ENCODE assay signal across 9 cellular contexts in the genomic region with DNA sequence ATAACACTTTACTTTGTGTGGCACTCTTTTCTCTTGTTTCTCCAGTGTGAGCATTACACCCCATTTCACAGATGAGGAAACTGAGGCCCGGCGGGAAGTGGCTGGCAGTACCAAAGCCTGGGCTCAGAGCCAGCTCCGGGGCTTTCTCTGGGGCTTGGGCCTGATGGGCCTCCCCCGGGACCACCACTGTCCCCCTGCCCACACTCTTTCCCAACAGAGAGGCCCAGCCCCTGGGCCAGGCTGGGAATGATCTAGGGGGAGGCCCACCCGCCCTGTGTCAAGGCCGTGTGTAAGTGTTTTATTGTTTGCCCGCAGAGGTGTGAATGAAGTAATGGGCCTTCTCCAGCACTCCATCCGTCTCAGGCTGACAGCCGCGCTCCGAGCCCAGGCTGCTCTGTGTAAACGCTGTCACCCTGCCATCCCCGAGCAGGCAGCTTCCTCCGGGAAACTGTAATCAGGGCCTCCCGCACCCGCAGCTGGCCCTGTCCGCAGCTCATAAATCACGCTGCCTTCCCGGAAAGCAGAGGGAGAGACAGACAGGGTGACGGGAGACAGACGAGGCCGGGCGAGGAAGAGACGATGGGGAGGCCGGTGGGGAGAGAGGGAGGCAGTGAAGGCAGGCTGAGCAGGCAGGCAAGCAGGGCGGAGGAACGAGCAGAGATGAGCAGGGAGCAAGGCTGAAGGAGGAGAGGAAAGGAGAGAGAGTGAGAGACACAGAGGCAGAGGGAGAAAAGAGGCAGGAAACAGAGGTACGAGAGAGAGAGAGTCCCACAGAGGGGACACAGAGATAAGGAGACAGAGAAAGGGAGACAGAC.
DNase-seq lines count a peak whose midpoint lies in the region; ATAC-seq, FAIRE-seq and TF ChIP-seq lines count a peak whose summit lies in the region.
"Had no signal": no experiment of that assay in that cellular context is flagged by ENCODE, and none has a peak within 500 bp of the region (broad histone marks: within the 10 kb centered on the region; RNA-seq: fewer than 3 reads in every experiment).

No MANE protein-coding gene starts in this region.

- ATAC-seq in activated CD4-positive, alpha-beta T cell treated with anti-CD3 and anti-CD28 coated beads for 36 hours, result no peak
- ATAC-seq in Panc1, result peak; percentile 49
- peak; percentile 27 to 53 for ATAC-seq in upper lobe of left lung (ENCODE audit: low FRiP score in 2 of 2)
- no peak for ATAC-seq in stimulated activated memory B cell treated with anti-CD40 and anti-IgM and Interleukin-4, amounts not matched to agents 10 μg/mL and 1 μg/mL and 100 μg/mL, for 72 hours

- peaks cover 3% of the 10 kb centered on the region for H3K4me1 Mint-ChIP-seq in activated CD4-positive, alpha-beta T cell treated with anti-CD3 and anti-CD28 coated beads for 36 hours
- peaks cover 7% of the 10 kb centered on the region for H3K4me1 Mint-ChIP-seq in stimulated activated memory B cell treated with anti-CD40 and anti-IgM and Interleukin-4, amounts not matched to agents 10 μg/mL and 1 μg/mL and 100 μg/mL, for 72 hours

- H2AFZ ChIP-seq in hepatocyte, result no peak overlapping the region

- H3K9me3 ChIP-seq in Panc1 (ENCODE audit: control insufficient read depth, insufficient read depth, low read depth, low read length) (no peaks in the 10 kb centered on the region), hepatocyte (ENCODE audit: low read depth) (no peaks in the 10 kb centered on the region), upper lobe of left lung (no peaks in the 10 kb centered on the region)

- H4K20me1 ChIP-seq in hepatocyte (ENCODE audit: insufficient read depth, poor library complexity, severe bottlenecking), result no peaks in the 10 kb centered on the region

- TF ChIP-seq POLR2A in upper lobe of left lung (IDR thresholded peaks at IDR 0.05), result no peak
- no peak for TF ChIP-seq POLR2A in GM12892 (IDR thresholded peaks at IDR 0.05; ENCODE audit: low read depth, low read length)

- peaks cover 50% of the 10 kb centered on the region for H3K27me3 Mint-ChIP-seq in activated CD4-positive, alpha-beta T cell treated with anti-CD3 and anti-CD28 coated beads for 36 hours
- H3K27me3 Mint-ChIP-seq in stimulated activated memory B cell treated with anti-CD40 and anti-IgM and Interleukin-4, amounts not matched to agents 10 μg/mL and 1 μg/mL and 100 μg/mL, for 72 hours, result peaks cover 53% of the 10 kb centered on the region

- TF ChIP-seq CTCF in Panc1 (IDR thresholded peaks at IDR 0.05), result no peak
- TF ChIP-seq CTCF in hepatocyte (IDR thresholded peaks at IDR 0.05; ENCODE audit: poor library complexity), result no peak
- no peak for TF ChIP-seq CTCF in upper lobe of left lung (IDR thresholded peaks at IDR 0.05)

- peak overlapping the region; percentile 50 for H3K4me2 ChIP-seq in hepatocyte

- H3K4me3 ChIP-seq in Panc1 (ENCODE audit: low read depth in 2 of 2, low read length in 2 of 2) (no peak overlapping the region), hepatocyte (no peak overlapping the region), upper lobe of left lung (no peak overlapping the region)

- no peak overlapping the region for H3K27ac ChIP-seq in Panc1 (ENCODE audit: low read length)
- H3K27ac ChIP-seq in hepatocyte, result no peak overlapping the region
- no peak overlapping the region for H3K27ac ChIP-seq in upper lobe of left lung
- H3K27ac ChIP-seq: HL-60 had no signal

- H3K9me3 Mint-ChIP-seq in activated CD4-positive, alpha-beta T cell treated with anti-CD3 and anti-CD28 coated beads for 36 hours (ENCODE audit: low read depth), result no peaks in the 10 kb centered on the region
- no peaks in the 10 kb centered on the region for H3K9me3 Mint-ChIP-seq in stimulated activated memory B cell treated with anti-CD40 and anti-IgM and Interleukin-4, amounts not matched to agents 10 μg/mL and 1 μg/mL and 100 μg/mL, for 72 hours

- no peaks in the 10 kb centered on the region for H3K36me3 Mint-ChIP-seq in activated CD4-positive, alpha-beta T cell treated with anti-CD3 and anti-CD28 coated beads for 36 hours (ENCODE audit: low read depth)
- H3K36me3 Mint-ChIP-seq in stimulated activated memory B cell treated with anti-CD40 and anti-IgM and Interleukin-4, amounts not matched to agents 10 μg/mL and 1 μg/mL and 100 μg/mL, for 72 hours, result no peaks in the 10 kb centered on the region

- 16% methylated on average over 26 of the region's 28 CpGs for WGBS in hepatocyte (ENCODE audit: low lambda C conversion rate, missing lambda C conversion rate)
- WGBS in upper lobe of left lung, 2 donors, result 17 to 23% methylated on average over 15 to 22 of the region's 28 CpGs

- no peak for FAIRE-seq in GM12892 (lab: Jason Lieb, UNC)

- POLR2A ChIA-PET in activated CD4-positive, alpha-beta T cell treated with anti-CD3 and anti-CD28 coated beads for 36 hours (lab: Charles Lee), result no interaction called here
- POLR2A ChIA-PET in Panc1 (lab: Charles Lee), result no interaction called here

- no TSS peak for BruUV-seq in Panc1 (replicated peaks; lab: Mats Ljungman, UMichigan)

- H3K36me3 ChIP-seq in Panc1 (ENCODE audit: control insufficient read depth, insufficient read depth, low read length) (no peaks in the 10 kb centered on the region), hepatocyte (replicated peaks; ENCODE audit: insufficient read depth, low read depth) (no peaks in the 10 kb centered on the region), upper lobe of left lung (no peaks in the 10 kb centered on the region)

- CTCF ChIA-PET in activated CD4-positive, alpha-beta T cell treated with anti-CD3 and anti-CD28 coated beads for 36 hours (lab: Charles Lee), result interaction anchor here (0.5 to 1.0 kb wide), 2 partner anchors 13 to 151 kb away, joined by 3 read pairs; no protein-coding TSS in a partner anchor
- CTCF ChIA-PET in Panc1 (lab: Charles Lee), result no interaction called here

- H3K4me3 Mint-ChIP-seq in activated CD4-positive, alpha-beta T cell treated with anti-CD3 and anti-CD28 coated beads for 36 hours, result no peak overlapping the region
- no peak overlapping the region for H3K4me3 Mint-ChIP-seq in stimulated activated memory B cell treated with anti-CD40 and anti-IgM and Interleukin-4, amounts not matched to agents 10 μg/mL and 1 μg/mL and 100 μg/mL, for 72 hours

- H3K4me1 ChIP-seq in Panc1 (ENCODE audit: control insufficient read depth, insufficient read depth, low read length), result no peaks in the 10 kb centered on the region
- peaks cover 9% of the 10 kb centered on the region for H3K4me1 ChIP-seq in hepatocyte (ENCODE audit: insufficient read depth)
- H3K4me1 ChIP-seq in upper lobe of left lung, result no peaks in the 10 kb centered on the region

- no peak overlapping the region for H3K27ac Mint-ChIP-seq in activated CD4-positive, alpha-beta T cell treated with anti-CD3 and anti-CD28 coated beads for 36 hours
- no peak overlapping the region for H3K27ac Mint-ChIP-seq in stimulated activated memory B cell treated with anti-CD40 and anti-IgM and Interleukin-4, amounts not matched to agents 10 μg/mL and 1 μg/mL and 100 μg/mL, for 72 hours

- H3K27me3 ChIP-seq in Panc1 (ENCODE audit: control insufficient read depth, insufficient read depth, low read length) (no peaks in the 10 kb centered on the region), hepatocyte (peaks cover 38% of the 10 kb centered on the region), upper lobe of left lung (peaks cover 0 to 2% (median 0%) of the 10 kb centered on the region in 4 donors)

- TF ChIP-seq EP300 in upper lobe of left lung (IDR thresholded peaks at IDR 0.05), result no peak

- H3K9me2 ChIP-seq in hepatocyte (replicated peaks; ENCODE audit: insufficient read depth), result no peaks in the 10 kb centered on the region

- in situ Hi-C loops in Panc1 (cut with HindIII; ENCODE audit: low pct_unique_long_range_greater_than_20kb, low sequenced_read_pairs), result no loop called here

- DNase-seq in activated CD4-positive, alpha-beta T cell treated with anti-CD3 and anti-CD28 coated beads for 36 hours, result peak; percentile 16
- DNase-seq in activated CD4-positive, alpha-beta T cell treated with anti-CD3 and anti-CD28 coated beads for 48 hours, result no peak
- no peak for DNase-seq in Panc1 (ENCODE audit: low read depth, low spot score)
- DNase-seq in hepatocyte (ENCODE audit: low spot score), result peak; percentile 81
- DNase-seq in upper lobe of left lung, result peak in 1 of 2 donors; percentile 68
- DNase-seq in GM12892 (ENCODE audit: insufficient read length), result no peak
- no peak for DNase-seq in NCI-H2107 treated with DMSO at 0.1 percent for 48 hours (lab: John Stamatoyannopoulos, UW; ENCODE audit: unreplicated experiment)

- intact Hi-C loops in activated CD4-positive, alpha-beta T cell treated with anti-CD3 and anti-CD28 coated beads for 36 hours (cut with DNase I, micrococcal nuclease), result no loop called here
- intact Hi-C loops in Panc1 (cut with micrococcal nuclease; ENCODE audit: unreplicated experiment), result no loop called here

- H3K79me2 ChIP-seq in hepatocyte, result no peaks in the 10 kb centered on the region

Comparison
In these comparisons a context has a peak if more than half of its experiments do, and no peak if none do; other contexts are left out.
1. DNase-seq: peak in activated CD4-positive, alpha-beta T cell treated with anti-CD3 and anti-CD28 coated beads for 36 hours (single experiment) and hepatocyte (single experiment); none in activated CD4-positive, alpha-beta T cell treated with anti-CD3 and anti-CD28 coated beads for 48 hours (single experiment), Panc1 (single experiment), GM12892 (single experiment) and NCI-H2107 treated with DMSO at 0.1 percent for 48 hours (single experiment).
2. ATAC-seq: peak in Panc1 (single experiment) and upper lobe of left lung (2 of 2); none in activated CD4-positive, alpha-beta T cell treated with anti-CD3 and anti-CD28 coated beads for 36 hours (single experiment) and stimulated activated memory B cell treated with anti-CD40 and anti-IgM and Interleukin-4, amounts not matched to agents 10 μg/mL and 1 μg/mL and 100 μg/mL, for 72 hours (single experiment).